Comparison of ENCODE assay signal across 23 cellular contexts in the genomic region with DNA sequence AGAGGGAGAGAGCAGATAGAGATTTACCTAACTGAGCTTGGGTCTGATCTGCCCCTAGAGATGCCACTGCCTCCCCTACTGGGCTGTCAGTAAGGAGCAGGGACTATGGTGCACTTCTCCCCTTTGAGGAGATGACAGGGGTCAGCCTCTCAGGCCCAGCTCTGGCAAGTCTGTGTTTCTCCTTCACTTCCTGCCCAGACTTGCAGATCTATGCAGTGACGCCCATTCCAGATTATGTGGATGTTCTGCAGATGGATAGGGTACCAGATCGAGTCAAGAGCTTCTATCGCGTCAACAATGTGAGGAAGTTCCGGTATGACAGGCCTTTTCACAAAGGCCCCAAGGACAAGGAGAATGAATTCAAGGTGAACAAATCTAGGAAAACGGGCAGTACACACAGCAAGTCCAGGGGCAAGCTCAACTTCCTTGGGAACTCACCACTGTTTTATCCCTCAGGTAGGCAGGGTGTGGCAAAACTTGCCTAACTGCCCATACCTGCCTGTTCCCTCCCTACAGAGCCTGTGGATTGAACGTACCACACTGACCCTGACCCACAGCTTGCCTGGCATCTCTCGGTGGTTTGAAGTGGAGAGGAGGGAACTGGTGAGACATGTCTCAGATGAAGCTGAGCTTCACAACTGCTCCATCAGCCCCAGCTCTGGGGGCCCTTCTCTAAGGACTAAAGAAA.
"Had no signal": no experiment of that assay in that cellular context is flagged by ENCODE, and none has a peak within 500 bp of the region (broad histone marks: within the 10 kb centered on the region; RNA-seq: fewer than 3 reads in every experiment).

No MANE protein-coding gene starts in this region.

- H3K27ac ChIP-seq: hepatocyte, left ventricle myocardium inferior, ovary, psoas muscle, right atrium auricular region, spleen, tibial artery, uterus had no signal

- H3K4me3 Mint-ChIP-seq: activated naive CD4-positive, alpha-beta T cell treated with anti-CD3 and anti-CD28 coated beads for 36 hours; activated naive CD8-positive, alpha-beta T cell treated with anti-CD3 and anti-CD28 coated beads, Interleukin-2, amount 10 ng/mL, durations not matched to agents 7 days and 5 days; activated T-cell treated with anti-CD3 and anti-CD28 coated beads, Interleukin-2, amount 50 U/mL, for 24 hours; activated T-helper 17 cell treated with anti-CD3 and anti-CD28 coated beads, Interleukin-2, amount 50 U/mL, for 72 hours; endodermal cell; natural killer cell had no signal

- H3K9me3 ChIP-seq: left ventricle myocardium inferior, ovary, psoas muscle, right atrium auricular region, spleen, tibial artery, uterus had no signal

- H3K4me2 ChIP-seq: hepatocyte had no signal

- H3K4me1 ChIP-seq: left ventricle myocardium inferior, psoas muscle, right atrium auricular region, spleen, tibial artery, uterus had no signal

- H3K4me3 ChIP-seq: hepatocyte, left ventricle myocardium inferior, ovary, psoas muscle, right atrium auricular region, spleen, tibial artery, uterus had no signal

- H3K27ac Mint-ChIP-seq: activated naive CD4-positive, alpha-beta T cell treated with anti-CD3 and anti-CD28 coated beads for 36 hours; activated naive CD8-positive, alpha-beta T cell treated with anti-CD3 and anti-CD28 coated beads, Interleukin-2, amount 10 ng/mL, durations not matched to agents 7 days and 5 days; activated T-cell treated with anti-CD3 and anti-CD28 coated beads, Interleukin-2, amount 50 U/mL, for 24 hours; activated T-helper 17 cell treated with anti-CD3 and anti-CD28 coated beads, Interleukin-2, amount 50 U/mL, for 72 hours; endodermal cell; natural killer cell had no signal

- H3K4me1 Mint-ChIP-seq: activated naive CD8-positive, alpha-beta T cell treated with anti-CD3 and anti-CD28 coated beads, Interleukin-2, amount 10 ng/mL, durations not matched to agents 7 days and 5 days; activated T-helper 17 cell treated with anti-CD3 and anti-CD28 coated beads, Interleukin-2, amount 50 U/mL, for 72 hours; natural killer cell had no signal

- ATAC-seq: activated T-helper 17 cell treated with anti-CD3 and anti-CD28 coated beads, Interleukin-2, amount 50 U/mL, for 72 hours; psoas muscle; stimulated activated naive CD8-positive, alpha-beta T cell treated with anti-CD3 and anti-CD28 coated beads, Interleukin-15, Interleukin-2, amounts not matched to agents 100 U/mL and 50 U/mL, for 24 hours had no signal

- DNase-seq: activated CD8-positive, alpha-beta memory T cell treated with anti-CD3 and anti-CD28 coated beads, Interleukin-2, amount 50 U/mL, for 4 hours; activated naive CD4-positive, alpha-beta T cell treated with anti-CD3 and anti-CD28 coated beads for 36 hours; activated naive CD8-positive, alpha-beta T cell treated with anti-CD3 and anti-CD28 coated beads, Interleukin-2, amount 10 ng/mL, durations not matched to agents 7 days and 5 days; activated T-cell treated with anti-CD3 and anti-CD28 coated beads, Interleukin-2, amount 50 U/mL, for 24 hours; amniotic stem cell; cortex of kidney; endodermal cell; glutamatergic neuron; left ventricle myocardium inferior; midbrain; natural killer cell; ovary; psoas muscle; spleen; stimulated activated CD4-positive, alpha-beta T cell treated with anti-CD3 and anti-CD28 coated beads, Interleukin-4, amount 100 ng/mL, for 1 hour; stimulated activated naive CD8-positive, alpha-beta T cell treated with anti-CD3 and anti-CD28 coated beads, Interleukin-15, Interleukin-2, amounts not matched to agents 100 U/mL and 50 U/mL, for 24 hours; substantia nigra; T-helper 1 cell; tibial artery; uterus had no signal

- H3K36me3 ChIP-seq: ovary, right atrium auricular region, spleen, tibial artery, uterus had no signal

- H3K9me3 Mint-ChIP-seq: activated naive CD4-positive, alpha-beta T cell treated with anti-CD3 and anti-CD28 coated beads for 36 hours; activated naive CD8-positive, alpha-beta T cell treated with anti-CD3 and anti-CD28 coated beads, Interleukin-2, amount 10 ng/mL, durations not matched to agents 7 days and 5 days; activated T-cell treated with anti-CD3 and anti-CD28 coated beads, Interleukin-2, amount 50 U/mL, for 24 hours; activated T-helper 17 cell treated with anti-CD3 and anti-CD28 coated beads, Interleukin-2, amount 50 U/mL, for 72 hours; endodermal cell; natural killer cell had no signal

- H2AFZ ChIP-seq: hepatocyte had no signal

- H3K79me2 ChIP-seq: hepatocyte had no signal

- H3K27me3 ChIP-seq: hepatocyte, ovary, right atrium auricular region, spleen, tibial artery, uterus had no signal

- H3K36me3 Mint-ChIP-seq: activated naive CD8-positive, alpha-beta T cell treated with anti-CD3 and anti-CD28 coated beads, Interleukin-2, amount 10 ng/mL, durations not matched to agents 7 days and 5 days; natural killer cell had no signal
